ENCODE assay signal across 8 cellular contexts in genomic region chr20:49915380-49916145, GRCh38. TPM values are rescaled to one million over a fixed set of nuclear protein-coding genes. Genes with fewer than 3 reads are reported as not detected.
A peak's percentile ranks its signal among the peaks of the same experiment; 100 is the strongest.
DNase-seq lines count a peak whose midpoint lies in the region; ATAC-seq and TF ChIP-seq lines count a peak whose summit lies in the region.

SPATA2 (minus strand) TSS chr20:49915529; CDS start chr20:49908490, 7,039 bp downstream.

- peak within 1 kb of the TSS; percentile 100 for H2BK20ac ChIP-seq in IMR-90 (ENCODE audit: low read depth, low read length)

- peak within 1 kb of the TSS; percentile 99 for H2AK9ac ChIP-seq in IMR-90 (replicated peaks; ENCODE audit: low read depth, low read length, poor library complexity)

- peak within 1 kb of the TSS; percentile 100 for H3K18ac ChIP-seq in IMR-90 (ENCODE audit: low read depth, low read length)

- peak within 1 kb of the TSS; percentile 100 for H3K14ac ChIP-seq in IMR-90 (replicated peaks; ENCODE audit: low read depth, low read length)

- H2BK5ac ChIP-seq in IMR-90 (ENCODE audit: low read depth, low read length, poor library complexity, severe bottlenecking): peak within 1 kb of the TSS; percentile 100

- H3K36me3 ChIP-seq in IMR-90 (ENCODE audit: control insufficient read depth, insufficient read depth, low read length) (no peaks in the 10 kb centered on the region; the same call in 1 of the 2 replicates), esophagus (ENCODE audit: control insufficient read depth in 2 of 2, insufficient read depth in 2 of 2, low read length in 1 of 2) (no peaks in the 10 kb centered on the region), mucosa of stomach (ENCODE audit: control insufficient read depth, insufficient read depth, low read length) (no peaks in the 10 kb centered on the region)

- peak within 1 kb of the TSS; percentile 100 for H3K56ac ChIP-seq in IMR-90 (ENCODE audit: extremely low read depth, insufficient read depth, low read length)

- H4K5ac ChIP-seq in IMR-90 (ENCODE audit: low read depth, low read length): peak within 1 kb of the TSS; percentile 100

- dilution Hi-C loops in IMR-90 (cut with HindIII; ENCODE audit: low sequenced_read_pairs, unreplicated experiment): no loop called here

- peak within 1 kb of the TSS; percentile 93 to 100 for H4K8ac ChIP-seq in IMR-90 (ENCODE audit: low read depth in 2 of 2, low read length in 2 of 2)

- POLR2A ChIA-PET in IMR-90 (lab: Charles Lee; ENCODE audit: unreplicated experiment): no interaction called here

- WGBS in IMR-90 (ENCODE audit: extremely low coverage in 2 of 2, insufficient read length in 1 of 2), 2 experiments: 1% methylated on average over 39 of the region's 69 CpGs; no CpG with 5 or more reads in 1 of the 2 experiments
- WGBS in esophagus, 2 donors: 0% methylated on average over 69 of the region's 69 CpGs

- H3K9me3 ChIP-seq in IMR-90 (ENCODE audit: control insufficient read depth, insufficient read depth, low read length): no peaks in the 10 kb centered on the region
- H3K9me3 ChIP-seq in esophagus (ENCODE audit: control insufficient read depth in 2 of 2, insufficient read depth in 1 of 2, low read depth in 1 of 2, low read length in 1 of 2): no peaks in the 10 kb centered on the region
- H3K9me3 ChIP-seq in mucosa of stomach (ENCODE audit: control insufficient read depth, low read length): no peaks in the 10 kb centered on the region

- peak within 1 kb of the TSS; percentile 69 for H2AK5ac ChIP-seq in IMR-90 (ENCODE audit: low read depth, low read length)

- no peaks in the 10 kb centered on the region for H3K27me3 ChIP-seq in IMR-90 (ENCODE audit: control insufficient read depth, insufficient read depth, low read length)
- H3K27me3 ChIP-seq in esophagus (ENCODE audit: control insufficient read depth in 1 of 2, insufficient read depth in 2 of 2, low read length in 2 of 2): no peaks in the 10 kb centered on the region
- no peaks in the 10 kb centered on the region for H3K27me3 ChIP-seq in mucosa of stomach (ENCODE audit: control insufficient read depth, insufficient read depth, low read length)

- peak; percentile 96 for TF ChIP-seq POLR2A in IMR-90 (IDR thresholded peaks at IDR 0.05; ENCODE audit: low read depth, low read length)

- H2AFZ ChIP-seq in IMR-90 (replicated peaks; ENCODE audit: low read length, poor library complexity): peak within 1 kb of the TSS; percentile 100

- peak within 1 kb of the TSS; percentile 99 for H3K9ac ChIP-seq in IMR-90 (ENCODE audit: low read depth, low read length)
- H3K9ac ChIP-seq in mucosa of stomach (ENCODE audit: low read length): peak within 1 kb of the TSS; percentile 97

- peak within 1 kb of the TSS; percentile 87 for H3K4me2 ChIP-seq in IMR-90 (ENCODE audit: low read depth, low read length)

- TF ChIP-seq CTCF in IMR-90 (conservative IDR thresholded peaks at IDR 0.05; ENCODE audit: low read depth, low read length): no peak

- peaks cover 3% of the 10 kb centered on the region; the same call in 1 of the 2 replicates for H3K9me1 ChIP-seq in IMR-90 (ENCODE audit: insufficient read depth, low read length)

- H3K23ac ChIP-seq in IMR-90 (ENCODE audit: low read depth, low read length): peak within 1 kb of the TSS; percentile 100

- peak within 1 kb of the TSS; percentile 100; the same call in 2 of the 3 replicates for H2BK15ac ChIP-seq in IMR-90 (ENCODE audit: low read depth, low read length)

- peak within 1 kb of the TSS; percentile 100 for H4K91ac ChIP-seq in IMR-90 (ENCODE audit: insufficient read depth, low read depth, low read length)

- CTCF ChIA-PET in IMR-90 (lab: Yijun Ruan, JAX): no interaction called here

- intact Hi-C loops in IMR-90 (cut with micrococcal nuclease): no loop called here

- peak within 1 kb of the TSS; percentile 100 for H3K4ac ChIP-seq in IMR-90 (ENCODE audit: low read depth, low read length)

- peak; percentile 76 for DNase-seq in DMS 273 treated with DMSO at 0.1 percent for 48 hours (lab: John Stamatoyannopoulos, UW)
- DNase-seq in IMR-90: peak; percentile 94
- DNase-seq in OCI-M2 (lab: John Stamatoyannopoulos, UW; ENCODE audit: unreplicated experiment): peak; percentile 72
- peak; percentile 90 for DNase-seq in activated T-cell treated with anti-CD3 and anti-CD28 coated beads for 48 hours (ENCODE audit: low read depth)
- peak; percentile 97 for DNase-seq in stimulated activated CD8-positive, alpha-beta memory T cell treated with anti-CD3 and anti-CD28 coated beads, Interleukin-4, amount 100 ng/mL, for 48 hours

- H3K27ac ChIP-seq in IMR-90 (ENCODE audit: insufficient read depth, low read length) (peak within 1 kb of the TSS; percentile 99), esophagus (ENCODE audit: low read depth in 2 of 2, low read length in 1 of 2) (peak within 1 kb of the TSS; percentile 99 to 100)

- ATAC-seq in GM21528 (IDR thresholded peaks at IDR 0.05; ENCODE audit: low FRiP score, unreplicated experiment): peak; percentile 81
- peak; percentile 93 for ATAC-seq in IMR-90 (ENCODE audit: low read depth)

- H3K79me1 ChIP-seq in IMR-90 (ENCODE audit: low read depth in 1 of 2, low read length in 2 of 2): peaks cover 11 to 50% of the 10 kb centered on the region in 2 experiments; a peak in 2 of 4 replicates

- in situ Hi-C loops in IMR-90 (cut with MboI; ENCODE audit: low sequenced_read_pairs): no loop called here

- peak within 1 kb of the TSS; percentile 100 for H2BK120ac ChIP-seq in IMR-90 (ENCODE audit: low read depth, low read length)

- no TSS peak for BruUV-seq in IMR-90 (replicated peaks; lab: Mats Ljungman, UMichigan)

- H3K4me1 ChIP-seq in IMR-90 (ENCODE audit: control insufficient read depth, insufficient read depth, low read length) (peaks cover 9% of the 10 kb centered on the region), esophagus (ENCODE audit: control insufficient read depth in 2 of 2, insufficient read depth in 2 of 2, low read length in 1 of 2) (peaks cover 0 to 9% of the 10 kb centered on the region in 2 donors), mucosa of stomach (ENCODE audit: control insufficient read depth, insufficient read depth, low read length) (peaks cover 30% of the 10 kb centered on the region)

- peaks cover 28% of the 10 kb centered on the region; the same call in 1 of the 2 replicates for H4K20me1 ChIP-seq in IMR-90 (ENCODE audit: insufficient read depth, low read length)

- TF ChIP-seq RAD21 in IMR-90 (IDR thresholded peaks at IDR 0.05; ENCODE audit: low read length): no peak

- H3K4me3 ChIP-seq in IMR-90 (ENCODE audit: insufficient read depth, low read depth, low read length): peak within 1 kb of the TSS; percentile 90
- H3K4me3 ChIP-seq in esophagus (ENCODE audit: low read depth in 1 of 2, low read length in 2 of 2): peak within 1 kb of the TSS; percentile 91 to 94
- peak within 1 kb of the TSS; percentile 97 for H3K4me3 ChIP-seq in mucosa of stomach (ENCODE audit: low read length)

TF ChIP-seq in IMR-90, 13 proteins besides CTCF, POLR2A, EP300 and RAD21:
- TF ChIP-seq, protein P1, sequence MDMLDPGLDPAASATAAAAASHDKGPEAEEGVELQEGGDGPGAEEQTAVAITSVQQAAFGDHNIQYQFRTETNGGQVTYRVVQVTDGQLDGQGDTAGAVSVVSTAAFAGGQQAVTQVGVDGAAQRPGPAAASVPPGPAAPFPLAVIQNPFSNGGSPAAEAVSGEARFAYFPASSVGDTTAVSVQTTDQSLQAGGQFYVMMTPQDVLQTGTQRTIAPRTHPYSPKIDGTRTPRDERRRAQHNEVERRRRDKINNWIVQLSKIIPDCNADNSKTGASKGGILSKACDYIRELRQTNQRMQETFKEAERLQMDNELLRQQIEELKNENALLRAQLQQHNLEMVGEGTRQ (IDR thresholded peaks at IDR 0.05; ENCODE audit: low read depth, low read length): no peak
- TF ChIP-seq MAFK (IDR thresholded peaks at IDR 0.05; ENCODE audit: low read depth, low read length): peak; percentile 53; the same call in 1 of the 2 replicates
- no peak for TF ChIP-seq NFE2L2 (IDR thresholded peaks at IDR 0.05; ENCODE audit: low read depth, low read length)
- TF ChIP-seq MAZ (IDR thresholded peaks at IDR 0.05; ENCODE audit: borderline replicate concordance, low read depth, low read length): peak; percentile 50; the same call in 1 of the 2 replicates
- TF ChIP-seq, protein P2, sequence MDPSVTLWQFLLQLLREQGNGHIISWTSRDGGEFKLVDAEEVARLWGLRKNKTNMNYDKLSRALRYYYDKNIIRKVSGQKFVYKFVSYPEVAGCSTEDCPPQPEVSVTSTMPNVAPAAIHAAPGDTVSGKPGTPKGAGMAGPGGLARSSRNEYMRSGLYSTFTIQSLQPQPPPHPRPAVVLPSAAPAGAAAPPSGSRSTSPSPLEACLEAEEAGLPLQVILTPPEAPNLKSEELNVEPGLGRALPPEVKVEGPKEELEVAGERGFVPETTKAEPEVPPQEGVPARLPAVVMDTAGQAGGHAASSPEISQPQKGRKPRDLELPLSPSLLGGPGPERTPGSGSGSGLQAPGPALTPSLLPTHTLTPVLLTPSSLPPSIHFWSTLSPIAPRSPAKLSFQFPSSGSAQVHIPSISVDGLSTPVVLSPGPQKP (IDR thresholded peaks at IDR 0.05; ENCODE audit: borderline replicate concordance, low read depth, low read length): no peak
- TF ChIP-seq CEBPB (IDR thresholded peaks at IDR 0.05; ENCODE audit: low read depth, low read length): peak; percentile 69
- TF ChIP-seq RFX5 (IDR thresholded peaks at IDR 0.05; ENCODE audit: low read depth, low read length): peak; percentile 41; the same call in 1 of the 2 replicates
- no peak for TF ChIP-seq FOS (IDR thresholded peaks at IDR 0.05; ENCODE audit: low read depth, low read length)
- no peak for TF ChIP-seq BHLHE40 (IDR thresholded peaks at IDR 0.05; ENCODE audit: low read depth, low read length)
- no peak for TF ChIP-seq SMC3 (IDR thresholded peaks at IDR 0.05; ENCODE audit: low read depth, low read length)
- 0 out of 2 replicates have a peak, but pooled peaks have one; percentile 58 for TF ChIP-seq CHD1 (IDR thresholded peaks at IDR 0.05; ENCODE audit: low read depth, low read length)
- peak; percentile 76 for TF ChIP-seq RCOR1 (IDR thresholded peaks at IDR 0.05; ENCODE audit: insufficient replicate concordance, low read length)
- peak; percentile 26; the same call in 1 of the 2 replicates for TF ChIP-seq MXI1 (IDR thresholded peaks at IDR 0.05; ENCODE audit: borderline replicate concordance, low read depth, low read length)
TF ChIP-seq in IMR-90: peak in this region for 7.

RNA-seq across cellular contexts. Expression of gene SPATA2, which starts in this region (rescaled TPM):
- total RNA-seq in IMR-90 (2012; rRNA removed): 1.3 and 1.4 TPM in 2 replicates
- polyA plus RNA-seq in IMR-90 (2012; rRNA removed) (4.4 and 4.5 TPM in 2 replicates), esophagus (1 to 10 TPM; 2.6 to 3.6 TPM)
- 3.5 and 5.8 TPM in 2 replicates for polyA plus RNA-seq in IMR-90 (2012; cell fraction: cytosol; rRNA removed)
- polyA plus RNA-seq in IMR-90 (2012; cell fraction: nucleus; rRNA removed; ENCODE audit: low replicate concordance): 5.9 and 9.4 TPM in 2 replicates

Comparison
In these comparisons a context has a peak if more than half of its experiments do, and no peak if none do; other contexts are left out.
1. Peak in every context shown above with its lines: DNase-seq, ATAC-seq, H3K4me3 ChIP-seq and H3K27ac ChIP-seq.